ENCODE assay signal across 19 cellular contexts in genomic region chr11:2657697-2658284, GRCh38. TPM values are rescaled to one million over a fixed set of nuclear protein-coding genes. Genes with fewer than 3 reads are reported as not detected.
DNase-seq lines count a peak whose midpoint lies in the region; ATAC-seq and TF ChIP-seq lines count a peak whose summit lies in the region.
"Had no signal": no experiment of that assay in that cellular context is flagged by ENCODE, and none has a peak within 500 bp of the region (broad histone marks: within the 10 kb centered on the region; RNA-seq: fewer than 3 reads in every experiment).

No MANE protein-coding gene starts in this region.

- H3K4me3 ChIP-seq in heart left ventricle (no peak overlapping the region), H7 (ENCODE audit: insufficient read depth, low read depth, low read length) (no peak overlapping the region)
- H3K4me3 ChIP-seq: A549, GM23338 had no signal

- H3K27me3 ChIP-seq in heart left ventricle (no peaks in the 10 kb centered on the region), H7 (ENCODE audit: control insufficient read depth, insufficient read depth, low read length) (peaks cover 10% of the 10 kb centered on the region; the same call in 1 of the 2 replicates)

- DNase-seq in heart left ventricle (no peak), left cardiac atrium (no peak), AG08396 (ENCODE audit: low spot score) (peak; percentile 1), H7 (peak; percentile 19), iPS-NIHi7 (ENCODE audit: extremely low spot score) (peak; percentile 5), DMS79 treated with DMSO at 0.1 percent for 48 hours (lab: John Stamatoyannopoulos, UW) (no peak)
- DNase-seq: 8988T; ACHN; C1 segment of cervical spinal cord; Calu3; CD4-positive, alpha-beta memory T cell; COR-L47; DMS53; DND-41; HCEC 1CT had no signal

- 82 to 89% (median 86%) methylated on average over 8 of the region's 8 CpGs for WGBS in heart left ventricle, 4 donors

- H3K9me3 ChIP-seq in heart left ventricle: peaks cover 0 to 79% (median 16%) of the 10 kb centered on the region in 12 donors

- peak in 3 of 4 donors; percentile 14 to 70 (median 35) for ATAC-seq in heart left ventricle
- ATAC-seq in left cardiac atrium: no peak
- no peak for ATAC-seq in HG02970 (IDR thresholded peaks at IDR 0.05; ENCODE audit: low FRiP score, unreplicated experiment)
- no peak for ATAC-seq in GM19467 (IDR thresholded peaks at IDR 0.05; ENCODE audit: unreplicated experiment)
- ATAC-seq: A549, GM23338 had no signal

- intact Hi-C loops in heart left ventricle (cut with DNase I): no loop called here
- intact Hi-C loops in left cardiac atrium (cut with DNase I): no loop called here

- H3K4me1 ChIP-seq in heart left ventricle: peaks cover 0 to 21% (median 0%) of the 10 kb centered on the region in 12 donors
- H3K4me1 ChIP-seq: A549 had no signal

- TF ChIP-seq POLR2A in heart left ventricle (IDR thresholded peaks at IDR 0.05): no peak

- H3K36me3 ChIP-seq in heart left ventricle: peaks cover 0 to 14% (median 0%) of the 10 kb centered on the region in 9 donors
- H3K36me3 ChIP-seq in H7 (replicated peaks; ENCODE audit: control insufficient read depth, insufficient read depth, low read length): no peaks in the 10 kb centered on the region

- TF ChIP-seq CTCF in heart left ventricle (IDR thresholded peaks at IDR 0.05): no peak

- no peak overlapping the region for H3K27ac ChIP-seq in heart left ventricle
- H3K27ac ChIP-seq: A549 had no signal

RNA-seq across cellular contexts. Expression of gene KCNQ1OT1, which starts 42.0 kb away (rescaled TPM):
- total RNA-seq in heart left ventricle (under 1 TPM; 0.28 to 0.93 (median 0.40) TPM), left cardiac atrium (under 1 TPM; 0.59 to 0.81 TPM)
- under 1 TPM; 0.14 to 0.57 TPM for polyA plus RNA-seq in heart left ventricle
- 0.83 and 1.9 TPM in 2 replicates for total RNA-seq in H7 (2014; rRNA removed; shearing (Covaris generic))

Comparison
In these comparisons a context has a peak if more than half of its experiments do, and no peak if none do; other contexts are left out.
1. ATAC-seq: peak in heart left ventricle (3 of 4); none in left cardiac atrium (0 of 2), HG02970 (single experiment) and GM19467 (single experiment).
2. DNase-seq: peak in AG08396 (single experiment), H7 (single experiment) and iPS-NIHi7 (single experiment); none in heart left ventricle (0 of 5), left cardiac atrium (single experiment) and DMS79 treated with DMSO at 0.1 percent for 48 hours (single experiment).